ENCODE assay signal across 17 cellular contexts in genomic region chr4:41751325-41752061, GRCh38. TPM values are rescaled to one million over a fixed set of nuclear protein-coding genes. Genes with fewer than 3 reads are reported as not detected.
DNase-seq lines count a peak whose midpoint lies in the region; ATAC-seq and TF ChIP-seq lines count a peak whose summit lies in the region.
"Had no signal": no experiment of that assay in that cellular context is flagged by ENCODE, and none has a peak within 500 bp of the region (broad histone marks: within the 10 kb centered on the region; RNA-seq: fewer than 3 reads in every experiment).

No MANE protein-coding gene starts in this region.

- H3K9me3 ChIP-seq in AG04450 (ENCODE audit: control insufficient read depth, insufficient read depth, low read length): peaks cover 5% of the 10 kb centered on the region; the same call in 1 of the 2 replicates
- H3K9me3 ChIP-seq: right lobe of liver, tibial artery had no signal

- CTCF ChIA-PET in AG04450 (lab: Charles Lee): interaction anchor here (0.5 to 1.9 kb wide), 6 partner anchors 20 to 470 kb away, joined by 3 to 6 read pairs (median 3); no protein-coding TSS in a partner anchor
- CTCF ChIA-PET in activated CD4-positive, alpha-beta memory T cell treated with anti-CD3 and anti-CD28 coated beads, Interleukin-2, amount 10 ng/mL, durations not matched to agents 7 days and 5 days (lab: Charles Lee): interaction anchor here (0.6 to 1.0 kb wide), 2 partner anchors 26 to 1077 kb away, joined by 3 read pairs; no protein-coding TSS in a partner anchor

- peaks cover 85% of the 10 kb centered on the region for H3K27me3 Mint-ChIP-seq in activated naive CD8-positive, alpha-beta T cell treated with anti-CD3 and anti-CD28 coated beads, Interleukin-2, amount 10 ng/mL, durations not matched to agents 7 days and 5 days
- H3K27me3 Mint-ChIP-seq in activated CD4-positive, alpha-beta memory T cell treated with anti-CD3 and anti-CD28 coated beads, Interleukin-2, amount 10 ng/mL, durations not matched to agents 7 days and 5 days: peaks cover 83% of the 10 kb centered on the region

- H3K4me1 Mint-ChIP-seq in activated naive CD8-positive, alpha-beta T cell treated with anti-CD3 and anti-CD28 coated beads, Interleukin-2, amount 10 ng/mL, durations not matched to agents 7 days and 5 days: peaks cover 2% of the 10 kb centered on the region
- H3K4me1 Mint-ChIP-seq in activated CD4-positive, alpha-beta memory T cell treated with anti-CD3 and anti-CD28 coated beads, Interleukin-2, amount 10 ng/mL, durations not matched to agents 7 days and 5 days: no peaks in the 10 kb centered on the region
- H3K4me1 Mint-ChIP-seq: activated CD4-positive, alpha-beta T cell treated with anti-CD3 and anti-CD28 coated beads, Interleukin-2, amount 10 ng/mL, durations not matched to agents 24 days and 14 days had no signal

- DNase-seq in AG04450 (ENCODE audit: low read depth, low spot score) (no peak), islet precursor cell (peak; percentile 60), NCI-H774 (lab: John Stamatoyannopoulos, UW) (no peak), C1 segment of cervical spinal cord (lab: John Stamatoyannopoulos, UW) (no peak)
- peak; percentile 27 for DNase-seq in activated naive CD8-positive, alpha-beta T cell treated with anti-CD3 and anti-CD28 coated beads, Interleukin-2, amount 10 ng/mL, durations not matched to agents 7 days and 5 days
- no peak for DNase-seq in stimulated activated naive CD4-positive, alpha-beta T cell (lab: John Stamatoyannopoulos, UW)
- no peak for DNase-seq in activated CD4-positive, alpha-beta memory T cell treated with anti-CD3 and anti-CD28 coated beads, Interleukin-2, amount 10 ng/mL, durations not matched to agents 7 days and 5 days
- DNase-seq: activated CD4-positive, alpha-beta T cell treated with anti-CD3 and anti-CD28 coated beads, Interleukin-2, amount 10 ng/mL, durations not matched to agents 24 days and 14 days; MV-4-11; NCI-H69; right lobe of liver; tibial artery had no signal

- H3K27me3 ChIP-seq in AG04450 (ENCODE audit: control insufficient read depth, insufficient read depth, low read length): peaks cover 82% of the 10 kb centered on the region

- H3K27ac Mint-ChIP-seq in activated naive CD8-positive, alpha-beta T cell treated with anti-CD3 and anti-CD28 coated beads, Interleukin-2, amount 10 ng/mL, durations not matched to agents 7 days and 5 days: no peak overlapping the region
- no peak overlapping the region for H3K27ac Mint-ChIP-seq in activated CD4-positive, alpha-beta memory T cell treated with anti-CD3 and anti-CD28 coated beads, Interleukin-2, amount 10 ng/mL, durations not matched to agents 7 days and 5 days
- H3K27ac Mint-ChIP-seq: activated CD4-positive, alpha-beta T cell treated with anti-CD3 and anti-CD28 coated beads, Interleukin-2, amount 10 ng/mL, durations not matched to agents 24 days and 14 days; activated naive CD4-positive, alpha-beta T cell treated with anti-CD3 and anti-CD28 coated beads, Interleukin-2, amount 50 U/mL, for 24 hours; CD14-positive monocyte had no signal

- no peak overlapping the region for H3K4me3 Mint-ChIP-seq in activated naive CD8-positive, alpha-beta T cell treated with anti-CD3 and anti-CD28 coated beads, Interleukin-2, amount 10 ng/mL, durations not matched to agents 7 days and 5 days
- H3K4me3 Mint-ChIP-seq in activated CD4-positive, alpha-beta memory T cell treated with anti-CD3 and anti-CD28 coated beads, Interleukin-2, amount 10 ng/mL, durations not matched to agents 7 days and 5 days: no peak overlapping the region
- H3K4me3 Mint-ChIP-seq: activated CD4-positive, alpha-beta T cell treated with anti-CD3 and anti-CD28 coated beads, Interleukin-2, amount 10 ng/mL, durations not matched to agents 24 days and 14 days; activated naive CD4-positive, alpha-beta T cell treated with anti-CD3 and anti-CD28 coated beads, Interleukin-2, amount 50 U/mL, for 24 hours had no signal

- no peaks in the 10 kb centered on the region for H3K9me3 Mint-ChIP-seq in activated naive CD8-positive, alpha-beta T cell treated with anti-CD3 and anti-CD28 coated beads, Interleukin-2, amount 10 ng/mL, durations not matched to agents 7 days and 5 days
- peaks cover 2% of the 10 kb centered on the region for H3K9me3 Mint-ChIP-seq in activated CD4-positive, alpha-beta memory T cell treated with anti-CD3 and anti-CD28 coated beads, Interleukin-2, amount 10 ng/mL, durations not matched to agents 7 days and 5 days
- H3K9me3 Mint-ChIP-seq: activated naive CD4-positive, alpha-beta T cell treated with anti-CD3 and anti-CD28 coated beads, Interleukin-2, amount 50 U/mL, for 24 hours had no signal

- no peak for ATAC-seq in activated naive CD8-positive, alpha-beta T cell treated with anti-CD3 and anti-CD28 coated beads, Interleukin-2, amount 10 ng/mL, durations not matched to agents 7 days and 5 days (ENCODE audit: low read depth)

- H3K27ac ChIP-seq in AG04450 (ENCODE audit: low read depth, low read length): no peak overlapping the region
- H3K27ac ChIP-seq: right lobe of liver, tibial artery had no signal

- TF ChIP-seq CTCF in AG04450 (IDR thresholded peaks at IDR 0.05; ENCODE audit: low read depth, low read length) (peak; percentile 45), GM12875 (IDR thresholded peaks at IDR 0.05; ENCODE audit: borderline replicate concordance, insufficient read depth, low read depth, low read length) (peak; percentile 43; the same call in 1 of the 2 replicates)

- POLR2A ChIA-PET in AG04450 (lab: Yijun Ruan, JAX): no interaction called here
- POLR2A ChIA-PET in activated naive CD8-positive, alpha-beta T cell treated with anti-CD3 and anti-CD28 coated beads, Interleukin-2, amount 10 ng/mL, durations not matched to agents 7 days and 5 days (lab: Charles Lee): no interaction called here
- POLR2A ChIA-PET in activated CD4-positive, alpha-beta memory T cell treated with anti-CD3 and anti-CD28 coated beads, Interleukin-2, amount 10 ng/mL, durations not matched to agents 7 days and 5 days (lab: Charles Lee): no interaction called here

- peaks cover 2% of the 10 kb centered on the region for H3K36me3 Mint-ChIP-seq in activated naive CD8-positive, alpha-beta T cell treated with anti-CD3 and anti-CD28 coated beads, Interleukin-2, amount 10 ng/mL, durations not matched to agents 7 days and 5 days
- H3K36me3 Mint-ChIP-seq in activated CD4-positive, alpha-beta memory T cell treated with anti-CD3 and anti-CD28 coated beads, Interleukin-2, amount 10 ng/mL, durations not matched to agents 7 days and 5 days (ENCODE audit: low read depth): peaks cover 4% of the 10 kb centered on the region
- H3K36me3 Mint-ChIP-seq: activated naive CD4-positive, alpha-beta T cell treated with anti-CD3 and anti-CD28 coated beads, Interleukin-2, amount 50 U/mL, for 24 hours; CD14-positive monocyte had no signal

- H3K4me3 ChIP-seq in AG04450 (ENCODE audit: low read depth, low read length) (no peak overlapping the region), GM12875 (ENCODE audit: low read depth, low read length) (no peak overlapping the region)
- H3K4me3 ChIP-seq: right lobe of liver, tibial artery had no signal

RNA-seq across cellular contexts. Expression of gene PHOX2B, which starts 3.0 kb away (rescaled TPM):
- polyA plus RNA-seq in AG04450 (2011; rRNA removed): not detected in 2 replicates
- not detected in 2 replicates for polyA minus RNA-seq in AG04450 (2011; rRNA and poly(A)+ RNA removed)
- total RNA-seq in activated naive CD8-positive, alpha-beta T cell treated with anti-CD3 and anti-CD28 coated beads, Interleukin-2, amount 10 ng/mL, durations not matched to agents 7 days and 5 days: not detected
- total RNA-seq in activated CD4-positive, alpha-beta memory T cell treated with anti-CD3 and anti-CD28 coated beads, Interleukin-2, amount 10 ng/mL, durations not matched to agents 7 days and 5 days: not detected
- total RNA-seq: activated CD4-positive, alpha-beta T cell treated with anti-CD3 and anti-CD28 coated beads, Interleukin-2, amount 10 ng/mL, durations not matched to agents 24 days and 14 days; dermis microvascular lymphatic vessel endothelial cell; glomerular endothelial cell; right lobe of liver had no signal
- polyA plus RNA-seq: CD14-positive monocyte had no signal

Comparison
In these comparisons a context has a peak if more than half of its experiments do, and no peak if none do; other contexts are left out.
1. DNase-seq: peak in activated naive CD8-positive, alpha-beta T cell treated with anti-CD3 and anti-CD28 coated beads, Interleukin-2, amount 10 ng/mL, durations not matched to agents 7 days and 5 days (single experiment) and islet precursor cell (single experiment); none in AG04450 (single experiment), NCI-H774 (single experiment), stimulated activated naive CD4-positive, alpha-beta T cell (0 of 6), activated CD4-positive, alpha-beta memory T cell treated with anti-CD3 and anti-CD28 coated beads, Interleukin-2, amount 10 ng/mL, durations not matched to agents 7 days and 5 days (single experiment) and C1 segment of cervical spinal cord (0 of 14).